Comparison of ENCODE assay signal across 7 cellular contexts in the genomic region with DNA sequence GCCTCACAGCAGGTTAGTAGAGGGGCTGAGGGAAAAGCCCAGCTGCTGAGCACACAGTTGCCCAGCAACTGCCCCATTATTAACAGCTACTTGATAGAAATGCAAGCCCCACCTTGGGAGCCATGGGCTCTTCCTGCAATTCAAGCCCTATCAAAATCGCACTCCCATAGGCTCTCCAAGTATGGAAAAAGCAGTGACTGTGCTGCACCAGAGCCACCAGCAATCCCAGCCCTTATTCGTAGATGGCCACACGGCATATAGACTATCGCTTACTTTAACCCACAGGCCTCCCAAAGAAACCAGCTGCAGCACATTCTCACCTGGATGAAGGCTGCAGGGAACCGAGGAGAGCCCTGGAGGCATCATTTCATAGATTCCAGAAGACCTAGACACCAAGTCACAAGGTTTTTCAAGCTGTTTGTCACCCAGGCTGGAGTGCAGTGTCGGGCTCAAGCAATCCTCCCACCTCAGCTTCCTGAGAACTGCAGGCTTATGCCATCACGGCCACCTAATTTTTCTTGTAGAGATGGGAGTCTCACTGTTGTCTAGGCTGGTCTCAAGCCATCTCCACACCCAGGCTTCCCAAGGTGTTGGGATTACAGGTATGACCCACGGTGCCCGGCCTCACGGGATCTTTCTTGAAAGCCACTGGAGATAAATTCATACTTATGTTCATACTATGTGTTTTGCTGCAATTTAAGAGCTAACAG. TPM values are rescaled to one million over a fixed set of nuclear protein-coding genes. Genes with fewer than 3 reads are reported as not detected.
DNase-seq lines count a peak whose midpoint lies in the region; ATAC-seq and TF ChIP-seq lines count a peak whose summit lies in the region.

No MANE protein-coding gene starts in this region.

- peak overlapping the region; percentile 85 for H3K27ac Mint-ChIP-seq in chondrocyte (ENCODE audit: unreplicated experiment)

- H3K27me3 ChIP-seq in GM23248 (replicated peaks; ENCODE audit: insufficient read depth), result no peaks in the 10 kb centered on the region
- no peaks in the 10 kb centered on the region for H3K27me3 ChIP-seq in parathyroid adenoma (ENCODE audit: control insufficient read depth, insufficient read depth, low read length)
- no peaks in the 10 kb centered on the region for H3K27me3 ChIP-seq in vagina

- no peak overlapping the region for H3K4me3 ChIP-seq in GM23248
- no peak overlapping the region for H3K4me3 ChIP-seq in parathyroid adenoma (ENCODE audit: low read depth, low read length)
- no peak overlapping the region for H3K4me3 ChIP-seq in vagina

- H3K27ac ChIP-seq in GM23248, result no peak overlapping the region
- peak overlapping the region; percentile 51 for H3K27ac ChIP-seq in parathyroid adenoma
- H3K27ac ChIP-seq in vagina, result no peak overlapping the region

- in situ Hi-C loops in GM23248 (cut with MboI), result no loop called here

- TF ChIP-seq CTCF in chondrocyte (IDR thresholded peaks at IDR 0.05) (no peak), parathyroid adenoma (IDR thresholded peaks at IDR 0.05) (no peak), vagina (IDR thresholded peaks at IDR 0.05) (no peak)

- whole genome bisulfite sequencing in GM23248 (ENCODE audit: low coverage in 1 of 2, low lambda C conversion rate in 2 of 2, missing lambda C conversion rate in 2 of 2), 2 experiments, result 56 to 59% methylated on average over 9 to 10 of the region's 10 CpGs

- ATAC-seq in GM21825 (IDR thresholded peaks at IDR 0.05; ENCODE audit: unreplicated experiment), result no peak

- H3K36me3 Mint-ChIP-seq in chondrocyte (ENCODE audit: low read depth), result peaks cover 29% of the 10 kb centered on the region

- H3K9me3 ChIP-seq in GM23248 (ENCODE audit: low read depth), result no peaks in the 10 kb centered on the region
- no peaks in the 10 kb centered on the region for H3K9me3 ChIP-seq in parathyroid adenoma (ENCODE audit: control insufficient read depth, low read length)
- H3K9me3 ChIP-seq in vagina, result no peaks in the 10 kb centered on the region

- H3K79me2 ChIP-seq in GM23248 (ENCODE audit: insufficient read depth) (peaks cover 15% of the 10 kb centered on the region), parathyroid adenoma (no peaks in the 10 kb centered on the region)

- H3F3A ChIP-seq in GM23248 (ENCODE audit: insufficient read depth), result peaks cover 56% of the 10 kb centered on the region

- no peaks in the 10 kb centered on the region for H3K9me3 Mint-ChIP-seq in chondrocyte (ENCODE audit: low read depth)

- no peak overlapping the region for H3K4me3 Mint-ChIP-seq in chondrocyte (ENCODE audit: unreplicated experiment)

- no peaks in the 10 kb centered on the region for H3K27me3 Mint-ChIP-seq in chondrocyte (ENCODE audit: low read depth)

- no peaks in the 10 kb centered on the region for H4K20me1 ChIP-seq in GM23248 (ENCODE audit: insufficient read depth)

- DNase-seq in GM23248, result no peak
- DNase-seq in NCI-H510A treated with DMSO at 0.1 percent for 48 hours (lab: John Stamatoyannopoulos, UW), result peak; percentile 52
- DNase-seq in chondrocyte (ENCODE audit: low spot score), result no peak
- DNase-seq in NOMO-1 treated with dmso at 0.1 percent for 144 hours (lab: John Stamatoyannopoulos, UW; ENCODE audit: unreplicated experiment), result no peak
- no peak for DNase-seq in vagina (ENCODE audit: extremely low spot score in 2 of 2)

- no peak for TF ChIP-seq POLR2A in vagina (IDR thresholded peaks at IDR 0.05)

- H3K4me2 ChIP-seq in GM23248 (ENCODE audit: unreplicated experiment) (no peak overlapping the region), parathyroid adenoma (ENCODE audit: low read length) (no peak overlapping the region)

- H3K4me1 ChIP-seq in GM23248 (ENCODE audit: insufficient read depth) (no peaks in the 10 kb centered on the region), parathyroid adenoma (peaks cover 6% of the 10 kb centered on the region), vagina (no peaks in the 10 kb centered on the region)

- H3K36me3 ChIP-seq in GM23248 (ENCODE audit: low read depth) (peaks cover 52% of the 10 kb centered on the region), parathyroid adenoma (ENCODE audit: control insufficient read depth, insufficient read depth, low read length) (no peaks in the 10 kb centered on the region), vagina (peaks cover 1 to 47% of the 10 kb centered on the region in 2 donors)

- no peaks in the 10 kb centered on the region for H3K4me1 Mint-ChIP-seq in chondrocyte (ENCODE audit: low read depth)

- intact Hi-C loops in vagina (cut with DNase I), result no loop called here

- no peaks in the 10 kb centered on the region for H3K9me2 ChIP-seq in GM23248 (ENCODE audit: insufficient read depth)

- H2AFZ ChIP-seq in GM23248 (no peak overlapping the region), parathyroid adenoma (peak overlapping the region; percentile 57)

- H3K9ac ChIP-seq in GM23248 (0 out of 2 replicates have a peak overlapping the region, but pooled peaks have one; percentile 3), parathyroid adenoma (no peak overlapping the region)

RNA-seq across cellular contexts. Expression of a gene that starts 11.3 kb away (rescaled TPM):
- 113 and 147 TPM in 2 replicates for total RNA-seq in GM23248 (2014; rRNA removed; shearing (Covaris generic))
- 412 and 430 TPM in 2 replicates for polyA plus RNA-seq in GM23248 (2016; fragmentation: Nextera tagmentation; extraction: Ambion mirVana)
- total RNA-seq in chondrocyte (298 to 471 TPM (median 302 TPM) in 3 replicates), vagina (348 TPM)

RNA-seq across cellular contexts. Expression of a gene that starts 57.4 kb away (rescaled TPM):
- total RNA-seq in GM23248 (2014; rRNA removed; shearing (Covaris generic)), result under 0.01 TPM in 1 of 2 replicates, not detected in the other
- 0.08 TPM in 1 of 2 replicates, not detected in the other for polyA plus RNA-seq in GM23248 (2016; fragmentation: Nextera tagmentation; extraction: Ambion mirVana)
- total RNA-seq in chondrocyte (1.7 to 1.9 TPM (median 1.8 TPM) in 3 replicates), vagina (7.1 TPM)
